ENCODE assay signal across 11 cellular contexts in genomic region chr17:34580685-34581445, GRCh38. TPM values are rescaled to one million over a fixed set of nuclear protein-coding genes. Genes with fewer than 3 reads are reported as not detected.
DNase-seq lines count a peak whose midpoint lies in the region; ATAC-seq, FAIRE-seq and TF ChIP-seq lines count a peak whose summit lies in the region.
"Had no signal": no experiment of that assay in that cellular context is flagged by ENCODE, and none has a peak within 500 bp of the region (broad histone marks: within the 10 kb centered on the region; RNA-seq: fewer than 3 reads in every experiment).

No MANE protein-coding gene starts in this region.

- no peaks in the 10 kb centered on the region for H4K20me1 ChIP-seq in HepG2 (ENCODE audit: insufficient read depth, low read length)

- H3K4me3 ChIP-seq in right lobe of liver (peak overlapping the region; percentile 7 to 43 (median 11)), HepG2 (replicated peaks in 1 of 3; ENCODE audit: insufficient read depth in 1 of 3, low read depth in 2 of 3, low read length in 3 of 3) (no peak overlapping the region)
- H3K4me3 ChIP-seq: PC-9 had no signal

- no peaks in the 10 kb centered on the region for H3K36me3 Mint-ChIP-seq in naive B cell

- no peak for TF ChIP-seq RAD21 in HepG2 (CRISPR knock-in tag; IDR thresholded peaks at IDR 0.05)

- peak overlapping the region in 6 of 8 donors; percentile 22 to 79 (median 67) for H3K4me3 Mint-ChIP-seq in naive B cell

- H3K9ac ChIP-seq in HepG2 (ENCODE audit: insufficient read depth, low read depth, low read length) = no peak overlapping the region

- no peak for TF ChIP-seq EP300 in HepG2 (IDR thresholded peaks at IDR 0.05; ENCODE audit: low read depth in 2 of 2, low read length in 2 of 2)
- no peak for TF ChIP-seq EP300 in HepG2 (CRISPR knock-in tag; IDR thresholded peaks at IDR 0.05; ENCODE audit: borderline replicate concordance)

- FAIRE-seq in HepG2 (lab: Jason Lieb, UNC) = no peak

- peaks cover 0 to 21% (median 4%) of the 10 kb centered on the region in 4 donors for H3K4me1 ChIP-seq in right lobe of liver
- H3K4me1 ChIP-seq in HepG2 (ENCODE audit: insufficient read depth, low read length) = no peaks in the 10 kb centered on the region

- POLR2A ChIA-PET in HepG2 (lab: Yijun Ruan, JAX) = no interaction called here

- intact Hi-C loops in right lobe of liver (cut with DNase I) = no loop called here
- intact Hi-C loops in HepG2 (cut with micrococcal nuclease; ENCODE audit: unreplicated experiment) = no loop called here

- TF ChIP-seq POLR2A in right lobe of liver (IDR thresholded peaks at IDR 0.05) = no peak
- no peak for TF ChIP-seq POLR2A in HepG2 (IDR thresholded peaks at IDR 0.05; ENCODE audit: insufficient read depth in 1 of 2, low read depth in 2 of 2, low read length in 2 of 2)

- DNase-seq in right lobe of liver = no peak
- no peak for DNase-seq in HepG2 (ENCODE audit: low spot score)
- DNase-seq in astrocyte of the hippocampus (ENCODE audit: low read depth, low spot score) = peak; percentile 8
- DNase-seq in naive B cell = no peak
- no peak for DNase-seq in SIG-M5 treated with dmso at 0.1 percent for 504 hours (lab: John Stamatoyannopoulos, UW; ENCODE audit: unreplicated experiment)
- DNase-seq in SHP77 (lab: John Stamatoyannopoulos, UW) = no peak
- DNase-seq in KBM-7 = no peak
- DNase-seq: PC-9; stimulated activated CD8-positive, alpha-beta memory T cell treated with anti-CD3 and anti-CD28 coated beads, Interleukin-4, amount 100 ng/mL, for 48 hours had no signal

- ATAC-seq in right lobe of liver (no peak), HepG2 (no peak; the same call in 2 of the 3 replicates), naive B cell (ENCODE audit: low read depth in 2 of 2) (no peak), HG03565 (IDR thresholded peaks at IDR 0.05; ENCODE audit: unreplicated experiment) (no peak)

- H3K9me3 ChIP-seq in right lobe of liver (no peaks in the 10 kb centered on the region), HepG2 (ENCODE audit: low read length) (no peaks in the 10 kb centered on the region)

- in situ Hi-C loops in HepG2 (cut with HindIII; ENCODE audit: extremely low pct_ligation_motif_present, low pct_unique_long_range_greater_than_20kb) (loop anchor here (25.0 kb wide), 1 partner anchor 531 kb away; the partner anchor contains the start of genes FNDC8 and RAD51D), KBM-7 (cut with MboI; ENCODE audit: low pct_unique_long_range_greater_than_20kb, low sequenced_read_pairs) (no loop called here)

- no CpG with 5 or more reads among the region's 71 CpGs for WGBS in right lobe of liver (ENCODE audit: insufficient coverage, low coverage, low lambda C conversion rate, missing lambda C conversion rate)
- WGBS in HepG2 (ENCODE audit: low lambda C conversion rate) = 44% methylated on average over 18 of the region's 71 CpGs

- TF ChIP-seq CTCF in right lobe of liver (IDR thresholded peaks at IDR 0.05) (no peak), HepG2 (CRISPR knock-in tag; IDR thresholded peaks at IDR 0.05) (no peak)

- peaks cover 62 to 94% (median 87%) of the 10 kb centered on the region in 3 donors for H3K27me3 Mint-ChIP-seq in naive B cell

- H3K27me3 ChIP-seq in right lobe of liver (peaks cover 6 to 16% of the 10 kb centered on the region in 2 donors), HepG2 (ENCODE audit: control insufficient read depth in 1 of 2, insufficient read depth in 2 of 2, low read length in 2 of 2) (peaks cover 9 to 73% of the 10 kb centered on the region in 2 experiments)

- no peak overlapping the region for H3K4me2 ChIP-seq in HepG2 (ENCODE audit: low read depth, low read length)
- H3K4me2 ChIP-seq: PC-9 had no signal

- BruUV-seq in HepG2 (replicated peaks; lab: Mats Ljungman, UMichigan) = no TSS peak

- H3K36me3 ChIP-seq in right lobe of liver (no peaks in the 10 kb centered on the region), HepG2 (replicated peaks in 1 of 2; ENCODE audit: control insufficient read depth in 1 of 2, insufficient read depth in 2 of 2, low read length in 2 of 2) (no peaks in the 10 kb centered on the region)

- no peak overlapping the region for H2AFZ ChIP-seq in HepG2 (ENCODE audit: low read length)
- H2AFZ ChIP-seq: PC-9 had no signal

- peaks cover 5 to 26% (median 25%) of the 10 kb centered on the region in 3 donors for H3K4me1 Mint-ChIP-seq in naive B cell

- no peaks in the 10 kb centered on the region for H3K79me2 ChIP-seq in HepG2 (ENCODE audit: insufficient read depth, low read length)

- CTCF ChIA-PET in HepG2 (lab: Yijun Ruan, JAX; ENCODE audit: low intra/inter-chr PET ratio, low total read pairs) = no interaction called here

- peak overlapping the region in 1 of 6 donors; percentile 24 for H3K27ac Mint-ChIP-seq in naive B cell
- H3K27ac Mint-ChIP-seq: activated naive CD4-positive, alpha-beta T cell treated with anti-CD3 and anti-CD28 coated beads, Interleukin-2, amount 50 U/mL, for 72 hours had no signal

- peaks cover 0 to 1% (median 0%) of the 10 kb centered on the region in 7 donors for H3K9me3 Mint-ChIP-seq in naive B cell
- H3K9me3 Mint-ChIP-seq: activated naive CD4-positive, alpha-beta T cell treated with anti-CD3 and anti-CD28 coated beads, Interleukin-2, amount 50 U/mL, for 72 hours had no signal

- H3K27ac ChIP-seq in right lobe of liver = no peak overlapping the region
- H3K27ac ChIP-seq in HepG2 (ENCODE audit: extremely low read length, insufficient read depth, low read length) = no peak overlapping the region
- H3K27ac ChIP-seq: PC-9 had no signal

TF ChIP-seq in HepG2, 621 proteins besides CTCF, POLR2A, EP300 and RAD21 (continues in another document):
- TF ChIP-seq ZNF562 (CRISPR knock-in tag; IDR thresholded peaks at IDR 0.05; ENCODE audit: borderline replicate concordance) = no peak
- no peak for TF ChIP-seq KLF15 (CRISPR knock-in tag; IDR thresholded peaks at IDR 0.05; ENCODE audit: borderline replicate concordance)
- no peak for TF ChIP-seq EED (CRISPR knock-in tag; IDR thresholded peaks at IDR 0.05)
- no peak for TF ChIP-seq WIZ (CRISPR knock-in tag; IDR thresholded peaks at IDR 0.05)
- TF ChIP-seq HNF4A (CRISPR knock-in tag; IDR thresholded peaks at IDR 0.05) = no peak
- no peak for TF ChIP-seq ZNF331 (CRISPR knock-in tag; IDR thresholded peaks at IDR 0.05)
- no peak for TF ChIP-seq ZNF83 (CRISPR knock-in tag; IDR thresholded peaks at IDR 0.05; ENCODE audit: borderline replicate concordance)
- no peak for TF ChIP-seq SNAI1 (CRISPR knock-in tag; IDR thresholded peaks at IDR 0.05; ENCODE audit: borderline replicate concordance)
- no peak for TF ChIP-seq RNF219 (CRISPR knock-in tag; IDR thresholded peaks at IDR 0.05)
- TF ChIP-seq ZBTB2 (CRISPR knock-in tag; IDR thresholded peaks at IDR 0.05; ENCODE audit: low read depth) = no peak

RNA-seq across cellular contexts. Expression of gene TMEM132E, which starts 1.5 kb away (rescaled TPM):
- total RNA-seq in right lobe of liver (under 1 TPM; 0.31 to 0.56 (median 0.43) TPM), HepG2 (2016; rRNA removed; fragmentation: Illumina TruSeq; extraction: Trizol) (not detected in 2 replicates)
- not detected in 2 replicates for total RNA-seq in HepG2 (2016; cell fraction: cytosol; rRNA removed; fragmentation: Illumina TruSeq; extraction: Trizol; ENCODE audit: low read depth)
- total RNA-seq in HepG2 (2016; cell fraction: insoluble cytoplasmic fraction; rRNA removed; fragmentation: Illumina TruSeq; extraction: Trizol) = not detected in 2 replicates
- not detected in 2 replicates for total RNA-seq in HepG2 (2016; cell fraction: membrane; rRNA removed; fragmentation: Illumina TruSeq; extraction: Trizol)
- total RNA-seq in HepG2 (2016; cell fraction: nucleus; rRNA removed; fragmentation: Illumina TruSeq; extraction: Trizol) = not detected in 2 replicates
- polyA plus RNA-seq in HepG2 (2011; rRNA removed) (0.01 TPM in 1 of 2 replicates, not detected in the other), naive B cell (ENCODE audit: low read depth in 6 of 6) (under 1 TPM in 1 of 6 donors, not detected in 5; 0.05 TPM)
- polyA plus RNA-seq in HepG2 (2011; cell fraction: cytosol; rRNA removed) = not detected in 2 replicates
- polyA plus RNA-seq in HepG2 (2011; cell fraction: nucleus; rRNA removed) = not detected in 2 replicates
- polyA plus RNA-seq in HepG2 (2012) = not detected in 2 replicates
- polyA plus RNA-seq in HepG2 (2016; cell fraction: cytosol; fragmentation: Illumina TruSeq; extraction: Trizol; ENCODE audit: low read depth) = not detected in 2 replicates
- polyA plus RNA-seq in HepG2 (2016; cell fraction: insoluble cytoplasmic fraction; fragmentation: Illumina TruSeq; extraction: Trizol; ENCODE audit: low read depth) = not detected in 2 replicates
- polyA plus RNA-seq in HepG2 (2016; cell fraction: membrane; fragmentation: Illumina TruSeq; extraction: Trizol; ENCODE audit: low read depth) = not detected in 2 replicates
- not detected in 2 replicates for polyA plus RNA-seq in HepG2 (2016; cell fraction: nucleus; fragmentation: Illumina TruSeq; extraction: Trizol; ENCODE audit: insufficient read depth, low read depth)
- not detected in 2 replicates for polyA minus RNA-seq in HepG2 (2011; rRNA and poly(A)+ RNA removed; ENCODE audit: low replicate concordance)
- not detected in 2 replicates for polyA minus RNA-seq in HepG2 (2011; cell fraction: cytosol; rRNA and poly(A)+ RNA removed)
- not detected in 2 replicates for polyA minus RNA-seq in HepG2 (2011; cell fraction: nucleus; rRNA and poly(A)+ RNA removed)
- total RNA-seq: activated naive CD4-positive, alpha-beta T cell treated with anti-CD3 and anti-CD28 coated beads, Interleukin-2, amount 50 U/mL, for 72 hours; PC-9 had no signal

Comparison
In these comparisons a context has a peak if more than half of its experiments do, and no peak if none do; other contexts are left out.
1. H3K4me3 ChIP-seq: peak in right lobe of liver (3 of 3); none in HepG2 (0 of 3).